ENCODE assay signal across 11 cellular contexts in genomic region chr17:19002805-19003542, GRCh38. TPM values are rescaled to one million over a fixed set of nuclear protein-coding genes. Genes with fewer than 3 reads are reported as not detected.
DNase-seq lines count a peak whose midpoint lies in the region; ATAC-seq and TF ChIP-seq lines count a peak whose summit lies in the region.
"Had no signal": no experiment of that assay in that cellular context is flagged by ENCODE, and none has a peak within 500 bp of the region (broad histone marks: within the 10 kb centered on the region; RNA-seq: fewer than 3 reads in every experiment).

No MANE protein-coding gene starts in this region.

- H3K9me3 Mint-ChIP-seq in activated T-helper 1 cell treated with anti-CD3 and anti-CD28 coated beads, Interleukin-12 subunit alpha, Interleukin-12 subunit beta, Interleukin-2, Interleukin-4 antibody, amounts not matched to agents 30 ng/mL and 10 ng/mL and 1 ng/mL, durations not matched to agents 14 hours and 24 hours and 36 hours = no peaks in the 10 kb centered on the region

- H3K9me3 ChIP-seq in iPS DF 6.9 (ENCODE audit: control insufficient read depth, insufficient read depth, low read length) (no peaks in the 10 kb centered on the region), stomach (no peaks in the 10 kb centered on the region), gastrocnemius medialis (no peaks in the 10 kb centered on the region)

- H3K4me1 ChIP-seq in iPS DF 6.9 (ENCODE audit: control insufficient read depth, insufficient read depth, low read length) (peaks cover 6% of the 10 kb centered on the region), stomach (peaks cover 35 to 61% (median 56%) of the 10 kb centered on the region in 4 donors), gastrocnemius medialis (peaks cover 0 to 10% of the 10 kb centered on the region in 2 donors)

- no peak overlapping the region for H3K27ac ChIP-seq in iPS DF 6.9 (ENCODE audit: low read length)
- peak overlapping the region; percentile 60 to 92 (median 88) for H3K27ac ChIP-seq in stomach
- H3K27ac ChIP-seq in gastrocnemius medialis = no peak overlapping the region

- TF ChIP-seq CTCF in stomach (IDR thresholded peaks at IDR 0.05) (no peak), gastrocnemius medialis (IDR thresholded peaks at IDR 0.05 in 4 of 5, conservative IDR thresholded peaks at IDR 0.05 in 1 of 5) (no peak)

- intact Hi-C loops in activated T-helper 1 cell treated with anti-CD3 and anti-CD28 coated beads, Interleukin-12 subunit alpha, Interleukin-12 subunit beta, Interleukin-2, Interleukin-4 antibody, amounts not matched to agents 30 ng/mL and 10 ng/mL and 1 ng/mL, durations not matched to agents 14 hours and 24 hours and 36 hours (cut with micrococcal nuclease) = loop anchor here (5.0 kb wide), 1 partner anchor 41 kb away; no protein-coding TSS in a partner anchor
- intact Hi-C loops in stomach (cut with DNase I; ENCODE audit: low total_unique reads) = no loop called here
- intact Hi-C loops in gastrocnemius medialis (cut with DNase I; ENCODE audit: low total_unique reads) = no loop called here

- peak overlapping the region; percentile 56; the same call in 1 of the 2 replicates for H3K4me3 ChIP-seq in iPS DF 6.9 (ENCODE audit: low read length)
- H3K4me3 ChIP-seq in stomach = peak overlapping the region; percentile 68 to 74 (median 72)
- H3K4me3 ChIP-seq in gastrocnemius medialis = no peak overlapping the region

- ATAC-seq in GM18870 (IDR thresholded peaks at IDR 0.05; ENCODE audit: unreplicated experiment) (no peak), gastrocnemius medialis (no peak), GM18873 (IDR thresholded peaks at IDR 0.05; ENCODE audit: low FRiP score, unreplicated experiment) (no peak)

- DNase-seq in activated T-cell treated with anti-CD3 and anti-CD28 coated beads, Interleukin-2, amount 50 U/mL, for 1 hour = peak; percentile 38
- DNase-seq in activated T-cell treated with anti-CD3 and anti-CD28 coated beads for 4 hours (no peak), iPS DF 6.9 (ENCODE audit: low read depth, low spot score) (no peak), stomach (no peak), gastrocnemius medialis (no peak)
- no peak for DNase-seq in activated T-helper 1 cell treated with anti-CD3 and anti-CD28 coated beads, Interleukin-12 subunit alpha, Interleukin-12 subunit beta, Interleukin-2, Interleukin-4 antibody, amounts not matched to agents 30 ng/mL and 10 ng/mL and 1 ng/mL, durations not matched to agents 14 hours and 24 hours and 36 hours (ENCODE audit: low spot score)
- DNase-seq: COR-L47, heart left ventricle had no signal

- peaks cover 22% of the 10 kb centered on the region for H3K4me1 Mint-ChIP-seq in activated T-helper 1 cell treated with anti-CD3 and anti-CD28 coated beads, Interleukin-12 subunit alpha, Interleukin-12 subunit beta, Interleukin-2, Interleukin-4 antibody, amounts not matched to agents 30 ng/mL and 10 ng/mL and 1 ng/mL, durations not matched to agents 14 hours and 24 hours and 36 hours (ENCODE audit: low read depth)

- TF ChIP-seq POLR2A in stomach (IDR thresholded peaks at IDR 0.05) (no peak), gastrocnemius medialis (IDR thresholded peaks at IDR 0.05) (no peak)

- in situ Hi-C loops in gastrocnemius medialis (cut with MboI; ENCODE audit: low sequenced_read_pairs in 4 of 4) = loop anchor here in 1 of 4 donors (25.0 kb wide), 1 partner anchor 191 kb away; no protein-coding TSS in a partner anchor

- H3K36me3 ChIP-seq in iPS DF 6.9 (ENCODE audit: control insufficient read depth, insufficient read depth, low read length) (peaks cover 5% of the 10 kb centered on the region; the same call in 1 of the 2 replicates), stomach (no peaks in the 10 kb centered on the region), gastrocnemius medialis (no peaks in the 10 kb centered on the region)
- H3K36me3 ChIP-seq: heart left ventricle had no signal

- H3K4me3 Mint-ChIP-seq in activated T-helper 1 cell treated with anti-CD3 and anti-CD28 coated beads, Interleukin-12 subunit alpha, Interleukin-12 subunit beta, Interleukin-2, Interleukin-4 antibody, amounts not matched to agents 30 ng/mL and 10 ng/mL and 1 ng/mL, durations not matched to agents 14 hours and 24 hours and 36 hours = peak overlapping the region; percentile 91

- H3K27me3 ChIP-seq in iPS DF 6.9 (ENCODE audit: control insufficient read depth, insufficient read depth, low read length) (no peaks in the 10 kb centered on the region), stomach (peaks cover 0 to 12% (median 0%) of the 10 kb centered on the region in 3 donors), gastrocnemius medialis (peaks cover 0 to 2% (median 0%) of the 10 kb centered on the region in 3 donors)
- H3K27me3 ChIP-seq: heart left ventricle had no signal

- WGBS in iPS DF 6.9 (ENCODE audit: insufficient coverage, insufficient read length) = no CpG with 5 or more reads among the region's 11 CpGs
- 48 to 67% (median 52%) methylated on average over 7 to 11 of the region's 11 CpGs for WGBS in stomach, 5 donors

- H3K27ac Mint-ChIP-seq in activated T-helper 1 cell treated with anti-CD3 and anti-CD28 coated beads, Interleukin-12 subunit alpha, Interleukin-12 subunit beta, Interleukin-2, Interleukin-4 antibody, amounts not matched to agents 30 ng/mL and 10 ng/mL and 1 ng/mL, durations not matched to agents 14 hours and 24 hours and 36 hours = peak overlapping the region; percentile 29

- H3K27me3 Mint-ChIP-seq in activated T-helper 1 cell treated with anti-CD3 and anti-CD28 coated beads, Interleukin-12 subunit alpha, Interleukin-12 subunit beta, Interleukin-2, Interleukin-4 antibody, amounts not matched to agents 30 ng/mL and 10 ng/mL and 1 ng/mL, durations not matched to agents 14 hours and 24 hours and 36 hours (ENCODE audit: insufficient read depth) = peaks cover 9% of the 10 kb centered on the region

- no peak for TF ChIP-seq EP300 in stomach (IDR thresholded peaks at IDR 0.05)

- H3K36me3 Mint-ChIP-seq in activated T-helper 1 cell treated with anti-CD3 and anti-CD28 coated beads, Interleukin-12 subunit alpha, Interleukin-12 subunit beta, Interleukin-2, Interleukin-4 antibody, amounts not matched to agents 30 ng/mL and 10 ng/mL and 1 ng/mL, durations not matched to agents 14 hours and 24 hours and 36 hours (ENCODE audit: low read depth) = peaks cover 6% of the 10 kb centered on the region

RNA-seq across cellular contexts. Expression of gene FAM83G, which starts 1.6 kb away (rescaled TPM):
- total RNA-seq in activated T-helper 1 cell treated with anti-CD3 and anti-CD28 coated beads, Interleukin-12 subunit alpha, Interleukin-12 subunit beta, Interleukin-2, Interleukin-4 antibody, amounts not matched to agents 30 ng/mL and 10 ng/mL and 1 ng/mL, durations not matched to agents 14 hours and 24 hours and 36 hours = 13.0 and 13.2 TPM in 2 replicates
- 10 to 100 TPM in 3 of 5 donors, 1 to 10 TPM in 2; 8.8 to 41.1 (median 20.1) TPM for total RNA-seq in stomach
- polyA plus RNA-seq in stomach = 10 to 100 TPM in 2 of 3 donors, 1 to 10 TPM in 1; 8.2 to 16.4 (median 11.9) TPM
- 10 to 100 TPM in 3 of 4 donors, 1 to 10 TPM in 1; 8.2 to 25.6 (median 16.9) TPM for total RNA-seq in gastrocnemius medialis

RNA-seq across cellular contexts. Expression of gene GRAP, which starts 43.8 kb away (rescaled TPM):
- 10.2 and 13.3 TPM in 2 replicates for total RNA-seq in activated T-helper 1 cell treated with anti-CD3 and anti-CD28 coated beads, Interleukin-12 subunit alpha, Interleukin-12 subunit beta, Interleukin-2, Interleukin-4 antibody, amounts not matched to agents 30 ng/mL and 10 ng/mL and 1 ng/mL, durations not matched to agents 14 hours and 24 hours and 36 hours
- total RNA-seq in stomach = 10 to 100 TPM in 1 of 5 donors, 1 to 10 TPM in 3, under 1 TPM in 1; 0.87 to 92.2 (median 2.0) TPM
- 1 to 10 TPM; 2.6 to 4.1 (median 3.3) TPM for polyA plus RNA-seq in stomach
- 1 to 10 TPM in 2 of 4 donors, under 1 TPM in 2; 0.36 to 1.7 (median 0.94) TPM for total RNA-seq in gastrocnemius medialis

RNA-seq across cellular contexts. Expression of gene SLC5A10, which starts 51.0 kb away (rescaled TPM):
- not detected in 2 replicates for total RNA-seq in activated T-helper 1 cell treated with anti-CD3 and anti-CD28 coated beads, Interleukin-12 subunit alpha, Interleukin-12 subunit beta, Interleukin-2, Interleukin-4 antibody, amounts not matched to agents 30 ng/mL and 10 ng/mL and 1 ng/mL, durations not matched to agents 14 hours and 24 hours and 36 hours
- not detected for total RNA-seq in stomach
- under 1 TPM; 0.06 to 0.46 (median 0.13) TPM for polyA plus RNA-seq in stomach
- not detected for total RNA-seq in gastrocnemius medialis
- total RNA-seq: T-helper 1 cell treated with Interleukin-12 subunit alpha and Interleukin-12 subunit beta and Interleukin-4 antibody, amounts not matched to agents 30 ng/mL and 1 ng/mL, for 36 hours had no signal

Comparison
In these comparisons a context has a peak if more than half of its experiments do, and no peak if none do; other contexts are left out.
1. H3K27ac ChIP-seq: peak in stomach (5 of 5); none in iPS DF 6.9 (single experiment) and gastrocnemius medialis (0 of 4).
2. H3K4me3 ChIP-seq: peak in iPS DF 6.9 (single experiment) and stomach (4 of 4); none in gastrocnemius medialis (0 of 4).